8 cellular contexts compared by ENCODE assay signal in genomic region chr3:105868450-105868744, GRCh38. TPM values are rescaled to one million over a fixed set of nuclear protein-coding genes. Genes with fewer than 3 reads are reported as not detected.
DNase-seq lines count a peak whose midpoint lies in the region; ATAC-seq, FAIRE-seq and TF ChIP-seq lines count a peak whose summit lies in the region.

No MANE protein-coding gene starts in this region.

- H3K36me3 ChIP-seq in PC-9 (ENCODE audit: low read depth): peaks cover 5% of the 10 kb centered on the region; the same call in 1 of the 2 replicates
- peaks cover 6% of the 10 kb centered on the region for H3K36me3 ChIP-seq in astrocyte (ENCODE audit: insufficient read depth, low read length)

- CTCF ChIA-PET in GM10248 (lab: Yijun Ruan, JAX) (interaction anchor here (1.8 kb wide), 1 partner anchor 13 kb away, joined by 5 read pairs; no protein-coding TSS in a partner anchor), PC-9 (lab: Charles Lee) (no interaction called here)

- no peaks in the 10 kb centered on the region for H3K27me3 Mint-ChIP-seq in astrocyte (ENCODE audit: low read depth, unreplicated experiment)

- ATAC-seq in HG02885 (IDR thresholded peaks at IDR 0.05; ENCODE audit: poor library complexity, unreplicated experiment) (peak; percentile 5), GM18520 (IDR thresholded peaks at IDR 0.05; ENCODE audit: unreplicated experiment) (no peak)

- H2AFZ ChIP-seq in PC-9 (peak overlapping the region; percentile 98), astrocyte (ENCODE audit: low read depth, low read length) (peak overlapping the region; percentile 80)

- intact Hi-C loops in PC-9 (cut with micrococcal nuclease; ENCODE audit: unreplicated experiment): loop anchor here (1.0 to 5.0 kb wide), 8 partner anchors 62 to 739 kb away; partner anchors contain the start of gene ALCAM
- intact Hi-C loops in posterior vena cava (cut with DNase I): no loop called here

- H3F3A ChIP-seq in PC-9 (ENCODE audit: insufficient read depth, low read depth): peaks cover 7% of the 10 kb centered on the region

- H3K9ac ChIP-seq in astrocyte (ENCODE audit: low read length): peak overlapping the region; percentile 96

- H3K27ac Mint-ChIP-seq in astrocyte (ENCODE audit: unreplicated experiment): peak overlapping the region; percentile 22

- H3K27ac ChIP-seq in PC-9 (peak overlapping the region; percentile 64), astrocyte (ENCODE audit: low read depth, low read length) (peak overlapping the region; percentile 97)

- H3K27me3 ChIP-seq in PC-9 (ENCODE audit: insufficient read depth, low read depth): no peaks in the 10 kb centered on the region
- no peaks in the 10 kb centered on the region for H3K27me3 ChIP-seq in astrocyte (ENCODE audit: insufficient read depth, low read length)

- no peak for FAIRE-seq in astrocyte (lab: Jason Lieb, UNC)

- BruUV-seq in PC-9 (replicated peaks; lab: Mats Ljungman, UMichigan): no TSS peak

- peaks cover 36% of the 10 kb centered on the region for H3K4me1 ChIP-seq in PC-9 (replicated peaks; ENCODE audit: insufficient read depth)
- peaks cover 22% of the 10 kb centered on the region for H3K4me1 ChIP-seq in astrocyte (ENCODE audit: insufficient read depth, low read length)

- DNase-seq in A172 (ENCODE audit: low spot score) (peak; percentile 48), GM10248 (ENCODE audit: extremely low spot score) (peak; percentile 26), PC-9 (peak; percentile 49 to 64), astrocyte (ENCODE audit: low read depth) (peak; percentile 40), hepatic stellate cell (ENCODE audit: low spot score) (peak; percentile 42), posterior vena cava (ENCODE audit: low spot score) (peak; percentile 90)

- peak overlapping the region; percentile 86 for H3K4me2 ChIP-seq in PC-9
- H3K4me2 ChIP-seq in astrocyte (ENCODE audit: low read length): peak overlapping the region; percentile 87

- H3K9me3 ChIP-seq in PC-9 (ENCODE audit: insufficient read depth, low read depth) (no peaks in the 10 kb centered on the region), astrocyte (ENCODE audit: insufficient read depth, low read depth, low read length) (no peaks in the 10 kb centered on the region)

- H3K4me3 ChIP-seq in PC-9 (peak overlapping the region; percentile 69), astrocyte (ENCODE audit: insufficient read depth, low read depth, low read length) (peak overlapping the region; percentile 98)

- H3K79me2 ChIP-seq in PC-9 (ENCODE audit: low read depth) (peaks cover 11% of the 10 kb centered on the region; the same call in 1 of the 2 replicates), astrocyte (ENCODE audit: insufficient read depth, low read length) (peaks cover 54% of the 10 kb centered on the region)

- no peaks in the 10 kb centered on the region for H4K20me1 ChIP-seq in PC-9 (ENCODE audit: insufficient read depth)
- peaks cover 32% of the 10 kb centered on the region for H4K20me1 ChIP-seq in astrocyte (ENCODE audit: insufficient read depth, low read length)

- no peaks in the 10 kb centered on the region for H3K36me3 Mint-ChIP-seq in astrocyte (ENCODE audit: low read depth, unreplicated experiment)

- peaks cover 13% of the 10 kb centered on the region for H3K4me1 Mint-ChIP-seq in astrocyte (ENCODE audit: low read depth, unreplicated experiment)

- no peaks in the 10 kb centered on the region for H3K9me2 ChIP-seq in PC-9 (ENCODE audit: insufficient read depth)

- TF ChIP-seq CTCF in GM10248 (IDR thresholded peaks at IDR 0.05; ENCODE audit: control extremely low read depth, extremely low read depth, low read depth, missing control alignments) (no peak), PC-9 (conservative IDR thresholded peaks at IDR 0.05) (no peak), astrocyte (IDR thresholded peaks at IDR 0.05; ENCODE audit: insufficient read depth, low read depth, low read length) (no peak)

- H3K4me3 Mint-ChIP-seq in astrocyte (ENCODE audit: unreplicated experiment): peak overlapping the region; percentile 95

- no peaks in the 10 kb centered on the region for H3K9me3 Mint-ChIP-seq in astrocyte (ENCODE audit: unreplicated experiment)

- POLR2A ChIA-PET in GM10248 (lab: Yijun Ruan, JAX): no interaction called here
- POLR2A ChIA-PET in PC-9 (lab: Charles Lee; ENCODE audit: unreplicated experiment): interaction anchor here (0.7 to 0.8 kb wide), 2 partner anchors 249 to 467 kb away, joined by 7 to 11 read pairs; no protein-coding TSS in a partner anchor

RNA-seq across cellular contexts. Expression of gene CBLB, which starts 0.4 kb away (rescaled TPM):
- 21.1 and 36.6 TPM in 2 replicates for total RNA-seq in A172 (2014; rRNA removed; shearing (Covaris generic))
- total RNA-seq in PC-9 (2021): 29.8 and 44.0 TPM in 2 replicates
- total RNA-seq in astrocyte: 45.9 and 48.0 TPM in 2 replicates
- total RNA-seq in posterior vena cava: 100 to 1,000 TPM; 112 to 141 TPM

Comparison
In these comparisons a context has a peak if more than half of its experiments do, and no peak if none do; other contexts are left out.
1. DNase-seq: peak in every context shown above with its lines; median percentile 90 in posterior vena cava; 56 in PC-9; 48 in A172; 42 in hepatic stellate cell; 40 in astrocyte; 26 in GM10248.